ENCODE assay signal across 29 cellular contexts in the genomic region with DNA sequence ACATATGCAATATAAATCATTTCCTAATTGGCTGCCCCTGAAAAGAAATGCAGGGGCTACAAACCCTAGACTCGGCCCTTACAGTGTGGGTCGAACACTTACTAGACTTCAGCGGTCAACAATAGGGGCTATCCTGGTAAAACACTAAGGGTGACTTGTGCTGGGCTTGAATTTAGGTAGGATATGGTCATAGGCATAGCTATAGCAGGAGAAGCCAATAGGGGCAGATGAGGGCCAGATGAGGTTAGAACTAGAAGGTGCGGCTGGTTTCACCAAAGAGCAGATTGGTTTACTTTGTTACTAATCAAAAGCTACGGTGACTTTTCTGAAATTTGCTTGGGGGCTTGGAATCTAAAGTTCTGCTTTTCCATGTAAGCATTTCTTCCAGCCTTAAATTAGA.
"Had no signal": no experiment of that assay in that cellular context is flagged by ENCODE, and none has a peak within 500 bp of the region (broad histone marks: within the 10 kb centered on the region; RNA-seq: fewer than 3 reads in every experiment).

No MANE protein-coding gene starts in this region.

- H3K4me1 Mint-ChIP-seq: activated naive CD4-positive, alpha-beta T cell treated with anti-CD3 and anti-CD28 coated beads, Interleukin-2, amount 50 U/mL, for 24 hours; activated T-helper 17 cell treated with anti-CD3 and anti-CD28 coated beads, Interleukin-2, amount 50 U/mL, for 72 hours had no signal

- H3K27me3 Mint-ChIP-seq: activated CD4-positive, alpha-beta memory T cell treated with anti-CD3 and anti-CD28 coated beads, Interleukin-2, amount 10 ng/mL, durations not matched to agents 7 days and 5 days; activated CD4-positive, alpha-beta T cell treated with anti-CD3 and anti-CD28 coated beads, Interleukin-2, amount 10 ng/mL, durations not matched to agents 24 days and 14 days; activated naive CD4-positive, alpha-beta T cell treated with anti-CD3 and anti-CD28 coated beads, Interleukin-2, amount 50 U/mL, for 24 hours; activated T-helper 17 cell treated with anti-CD3 and anti-CD28 coated beads, Interleukin-2, amount 50 U/mL, for 72 hours; central memory CD8-positive, alpha-beta T cell; naive thymus-derived CD4-positive, alpha-beta T cell had no signal

- H3K4me3 ChIP-seq: esophagus squamous epithelium, gastrocnemius medialis, hepatocyte, pancreas, psoas muscle, sigmoid colon, testis, transverse colon had no signal

- H3K27ac Mint-ChIP-seq: activated CD4-positive, alpha-beta memory T cell treated with anti-CD3 and anti-CD28 coated beads, Interleukin-2, amount 10 ng/mL, durations not matched to agents 7 days and 5 days; activated CD4-positive, alpha-beta T cell treated with anti-CD3 and anti-CD28 coated beads, Interleukin-2, amount 10 ng/mL, durations not matched to agents 24 days and 14 days; activated naive CD4-positive, alpha-beta T cell treated with anti-CD3 and anti-CD28 coated beads, Interleukin-2, amount 50 U/mL, for 24 hours; activated T-helper 17 cell treated with anti-CD3 and anti-CD28 coated beads, Interleukin-2, amount 50 U/mL, for 72 hours; immature natural killer cell; naive thymus-derived CD4-positive, alpha-beta T cell; T-helper 1 cell treated with Interleukin-12 subunit alpha and Interleukin-12 subunit beta and Interleukin-4 antibody, amounts not matched to agents 30 μg/mL and 1 μg/mL, for 36 hours had no signal

- H3K4me1 ChIP-seq: pancreas, sigmoid colon, transverse colon had no signal

- H3K36me3 ChIP-seq: esophagus squamous epithelium, gastrocnemius medialis, pancreas, sigmoid colon, transverse colon, WERI-Rb-1 had no signal

- H3K9me3 ChIP-seq: esophagus squamous epithelium, gastrocnemius medialis, pancreas, psoas muscle, sigmoid colon, testis, transverse colon had no signal

- H3K27me3 ChIP-seq: esophagus squamous epithelium, gastrocnemius medialis, hepatocyte, pancreas, sigmoid colon, testis, transverse colon had no signal

- ATAC-seq: activated T-cell treated with anti-CD3 and anti-CD28 coated beads, Interleukin-2, amount 50 U/mL, for 4 hours; activated T-helper 17 cell treated with anti-CD3 and anti-CD28 coated beads, Interleukin-2, amount 50 U/mL, for 72 hours; gastrocnemius medialis; left colon; naive thymus-derived CD4-positive, alpha-beta T cell; pancreas; psoas muscle had no signal

- H3K9me3 Mint-ChIP-seq: activated CD4-positive, alpha-beta memory T cell treated with anti-CD3 and anti-CD28 coated beads, Interleukin-2, amount 10 ng/mL, durations not matched to agents 7 days and 5 days; activated CD4-positive, alpha-beta T cell treated with anti-CD3 and anti-CD28 coated beads, Interleukin-2, amount 10 ng/mL, durations not matched to agents 24 days and 14 days; activated naive CD4-positive, alpha-beta T cell treated with anti-CD3 and anti-CD28 coated beads, Interleukin-2, amount 50 U/mL, for 24 hours; activated T-cell treated with anti-CD3 and anti-CD28 coated beads, Interleukin-2, amount 50 U/mL, for 4 hours; activated T-helper 17 cell treated with anti-CD3 and anti-CD28 coated beads, Interleukin-2, amount 50 U/mL, for 72 hours; central memory CD8-positive, alpha-beta T cell; T-helper 1 cell treated with Interleukin-12 subunit alpha and Interleukin-12 subunit beta and Interleukin-4 antibody, amounts not matched to agents 30 μg/mL and 1 μg/mL, for 36 hours had no signal

- H3K36me3 Mint-ChIP-seq: activated naive CD4-positive, alpha-beta T cell treated with anti-CD3 and anti-CD28 coated beads, Interleukin-2, amount 50 U/mL, for 24 hours had no signal

- H3K4me3 Mint-ChIP-seq: activated CD4-positive, alpha-beta memory T cell treated with anti-CD3 and anti-CD28 coated beads, Interleukin-2, amount 10 ng/mL, durations not matched to agents 7 days and 5 days; activated CD4-positive, alpha-beta T cell treated with anti-CD3 and anti-CD28 coated beads, Interleukin-2, amount 10 ng/mL, durations not matched to agents 24 days and 14 days; activated naive CD4-positive, alpha-beta T cell treated with anti-CD3 and anti-CD28 coated beads, Interleukin-2, amount 50 U/mL, for 24 hours; activated T-cell treated with anti-CD3 and anti-CD28 coated beads, Interleukin-2, amount 50 U/mL, for 4 hours; activated T-helper 17 cell treated with anti-CD3 and anti-CD28 coated beads, Interleukin-2, amount 50 U/mL, for 72 hours; central memory CD8-positive, alpha-beta T cell; immature natural killer cell; naive thymus-derived CD4-positive, alpha-beta T cell; T-helper 1 cell treated with Interleukin-12 subunit alpha and Interleukin-12 subunit beta and Interleukin-4 antibody, amounts not matched to agents 30 μg/mL and 1 μg/mL, for 36 hours had no signal

- H3K27ac ChIP-seq: epithelial cell of prostate, hepatocyte, pancreas, psoas muscle, sigmoid colon, transverse colon, WERI-Rb-1 had no signal

- DNase-seq: activated CD4-positive, alpha-beta memory T cell treated with anti-CD3 and anti-CD28 coated beads, Interleukin-2, amount 10 ng/mL, durations not matched to agents 7 days and 5 days; activated CD4-positive, alpha-beta T cell treated with anti-CD3 and anti-CD28 coated beads, Interleukin-2, amount 10 ng/mL, durations not matched to agents 24 days and 14 days; activated CD4-positive, CD25-positive, alpha-beta regulatory T cell treated with anti-CD3 and anti-CD28 coated beads, Interleukin-2, amount 50 U/mL, for 72 hours; activated CD8-positive, alpha-beta memory T cell treated with anti-CD3 and anti-CD28 coated beads, Interleukin-2, amount 50 U/mL, for 48 hours; activated T-cell treated with anti-CD3 and anti-CD28 coated beads, Interleukin-2, amount 50 U/mL, for 4 hours; effector CD4-positive, alpha-beta T cell; esophagus squamous epithelium; gastrocnemius medialis; glutamatergic neuron; immature natural killer cell; kidney; left colon; midbrain; naive thymus-derived CD4-positive, alpha-beta T cell; pancreas; psoas muscle; sigmoid colon; stimulated activated CD4-positive, alpha-beta T cell treated with anti-CD3 and anti-CD28 coated beads, Interleukin-2, amount 100 ng/mL, for 48 hours; stimulated activated naive CD4-positive, alpha-beta T cell treated with Interleukin-2 at 50 U/mL for 16 hours; T-helper 9 cell; testis; transverse colon; WERI-Rb-1 had no signal
